Comparison of ENCODE assay signal across 8 cellular contexts in the genomic region with DNA sequence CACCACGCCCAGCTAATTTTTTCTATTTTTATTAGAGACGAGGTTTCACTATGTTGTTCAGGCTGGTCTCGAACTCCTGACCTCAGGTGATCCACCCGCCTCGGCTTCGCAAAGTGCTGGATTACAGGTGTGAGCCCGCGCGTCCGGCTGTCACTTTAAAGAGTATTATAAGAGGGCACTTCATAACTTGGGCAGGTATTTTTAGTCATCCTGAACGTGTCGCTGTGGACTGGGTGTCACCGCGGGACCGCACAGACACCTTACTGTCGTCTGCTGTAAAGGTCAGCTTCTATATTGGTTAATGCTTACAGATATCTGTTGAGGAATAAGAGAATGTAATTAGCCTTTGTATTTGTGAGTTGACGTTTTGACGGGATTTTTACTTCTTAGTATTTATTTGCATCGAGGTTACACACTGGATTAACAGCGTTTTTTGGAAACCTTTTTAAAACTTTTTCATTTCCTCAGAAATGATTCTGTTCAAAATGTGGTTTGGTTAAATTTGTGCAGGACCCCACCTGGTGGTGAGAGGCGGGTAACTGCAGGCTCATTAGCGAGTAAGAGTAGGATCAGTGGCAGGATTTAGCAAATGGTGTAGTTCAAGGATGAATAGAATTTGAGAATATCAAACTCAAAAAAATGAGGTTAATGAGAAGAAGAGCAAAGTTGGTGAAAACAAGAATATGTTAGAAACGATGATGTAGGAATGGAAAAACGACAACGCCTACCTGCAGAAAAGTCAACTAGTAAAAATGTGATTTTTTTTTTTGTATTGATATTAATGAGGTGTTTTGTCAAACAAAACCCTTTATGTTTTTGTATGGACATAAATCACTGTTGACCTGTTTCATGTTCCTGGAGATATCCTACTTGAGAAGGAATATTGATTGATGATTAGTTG. TPM values are rescaled to one million over a fixed set of nuclear protein-coding genes. Genes with fewer than 3 reads are reported as not detected.
A peak's percentile ranks its signal among the peaks of the same experiment; 100 is the strongest.
DNase-seq lines count a peak whose midpoint lies in the region; ATAC-seq, FAIRE-seq and TF ChIP-seq lines count a peak whose summit lies in the region.

No MANE protein-coding gene starts in this region.

- H2AFZ ChIP-seq in H9 (ENCODE audit: low read length) (no peak overlapping the region), H1 (ENCODE audit: low read length) (no peak overlapping the region)

- H3K4ac ChIP-seq in H9 (ENCODE audit: low read depth, low read length) (no peak overlapping the region), H1 (replicated peaks; ENCODE audit: insufficient read length, low read depth, low read length) (no peak overlapping the region)

- H3K4me2 ChIP-seq in H9 (ENCODE audit: insufficient read depth, insufficient read length, low read length) (peak overlapping the region; percentile 42), H1 (ENCODE audit: insufficient read depth in 1 of 2, low read depth in 2 of 2, low read length in 2 of 2) (peak overlapping the region; percentile 35 to 98)

- CTCF ChIA-PET in activated CD8-positive, alpha-beta T cell treated with anti-CD3 and anti-CD28 coated beads, Interleukin-2, amount 10 ng/mL, durations not matched to agents 7 days and 5 days (lab: Charles Lee), result interaction anchor here (0.8 to 2.5 kb wide), 14 partner anchors 9 to 113 kb away, joined by 3 to 26 read pairs (median 4); no protein-coding TSS in a partner anchor
- CTCF ChIA-PET in H1 (lab: Charles Lee; ENCODE audit: partially characterized antibody), result interaction anchor here (0.5 to 2.8 kb wide), 33 partner anchors 8 to 399 kb away, joined by 3 to 26 read pairs (median 5); no protein-coding TSS in a partner anchor

- H3K36me3 Mint-ChIP-seq in H9 (ENCODE audit: insufficient read depth in 1 of 3, low read depth in 3 of 3), result peaks cover 23 to 43% (median 25%) of the 10 kb centered on the region in 3 experiments
- H3K36me3 Mint-ChIP-seq in activated CD8-positive, alpha-beta T cell treated with anti-CD3 and anti-CD28 coated beads, Interleukin-2, amount 10 ng/mL, durations not matched to agents 7 days and 5 days (ENCODE audit: low read depth), result peaks cover 34% of the 10 kb centered on the region
- H3K36me3 Mint-ChIP-seq in memory B cell, result peaks cover 4% of the 10 kb centered on the region

- H3K27me3 Mint-ChIP-seq in H9 (ENCODE audit: low read depth) (no peaks in the 10 kb centered on the region; the same call in none of the 2 replicates), memory B cell (no peaks in the 10 kb centered on the region)
- H3K27me3 Mint-ChIP-seq in activated CD8-positive, alpha-beta T cell treated with anti-CD3 and anti-CD28 coated beads, Interleukin-2, amount 10 ng/mL, durations not matched to agents 7 days and 5 days (ENCODE audit: low read depth), result peaks cover 3% of the 10 kb centered on the region

- peak; percentile 59 to 68 for TF ChIP-seq RAD21 in H1 (IDR thresholded peaks at IDR 0.05 in 1 of 2, conservative IDR thresholded peaks at IDR 0.05 in 1 of 2; ENCODE audit: low read depth in 2 of 2, low read length in 2 of 2)

- no peak overlapping the region for H3T11ph ChIP-seq in H9 (ENCODE audit: low read length)

- H3K23me2 ChIP-seq in H9 (ENCODE audit: insufficient read length, low read depth, low read length, poor library complexity, severe bottlenecking) (peaks cover 11% of the 10 kb centered on the region), H1 (ENCODE audit: low read depth, low read length) (peaks cover 14% of the 10 kb centered on the region; the same call in 1 of the 2 replicates)

- H3K4me3 Mint-ChIP-seq in H9 (peak overlapping the region; percentile 77 to 86), memory B cell (peak overlapping the region; percentile 54)
- peak overlapping the region; percentile 51 for H3K4me3 Mint-ChIP-seq in activated CD8-positive, alpha-beta T cell treated with anti-CD3 and anti-CD28 coated beads, Interleukin-2, amount 10 ng/mL, durations not matched to agents 7 days and 5 days

- no peak overlapping the region for H3K23ac ChIP-seq in H9 (ENCODE audit: insufficient read length, low read depth, low read length)
- H3K23ac ChIP-seq in H1 (ENCODE audit: insufficient read length), result no peak overlapping the region

- H2BK15ac ChIP-seq in H9 (ENCODE audit: low read depth, low read length) (no peak overlapping the region), H1 (ENCODE audit: low read length) (no peak overlapping the region)

- H3K56ac ChIP-seq in H9 (ENCODE audit: insufficient read length, low read depth, low read length), result no peak overlapping the region
- H3K56ac ChIP-seq in H1 (replicated peaks; ENCODE audit: insufficient read length, low read depth, low read length), result no peak overlapping the region

- H3K27me3 ChIP-seq in H9 (ENCODE audit: insufficient read depth, low read length) (no peaks in the 10 kb centered on the region), H1 (replicated peaks in 1 of 4; ENCODE audit: control insufficient read depth in 3 of 4, extremely low read depth in 1 of 4, insufficient read depth in 3 of 4, low read length in 3 of 4) (no peaks in the 10 kb centered on the region)

- H3K36me3 ChIP-seq in H1 (ENCODE audit: control insufficient read depth in 2 of 4, insufficient read depth in 4 of 4, low read length in 3 of 4), result no peaks in the 10 kb centered on the region; a peak in 1 of 8 replicates

- DNase-seq in DMS 273 (lab: John Stamatoyannopoulos, UW; ENCODE audit: unreplicated experiment) (peak; percentile 86), H9 (no peak), NCI-H510A (lab: John Stamatoyannopoulos, UW) (peak; percentile 27), H1 (ENCODE audit: low read depth in 1 of 2, low spot score in 2 of 2) (peak in 1 of 2 experiments; percentile 78), memory B cell (ENCODE audit: low spot score in 2 of 2) (peak; percentile 64 to 69)
- peak; percentile 80 for DNase-seq in activated CD8-positive, alpha-beta T cell treated with anti-CD3 and anti-CD28 coated beads, Interleukin-2, amount 10 ng/mL, durations not matched to agents 7 days and 5 days
- DNase-seq in stimulated activated CD8-positive, alpha-beta memory T cell treated with anti-CD3 and anti-CD28 coated beads, Interleukin-4, amount 100 ng/mL, for 24 hours (ENCODE audit: low read depth), result peak; percentile 45

- H3K14ac ChIP-seq in H9 (ENCODE audit: insufficient read depth, low read length), result no peak overlapping the region
- no peak overlapping the region for H3K14ac ChIP-seq in H1 (ENCODE audit: insufficient read length)

- H3K9me3 Mint-ChIP-seq in H9 (no peaks in the 10 kb centered on the region), memory B cell (no peaks in the 10 kb centered on the region)
- H3K9me3 Mint-ChIP-seq in activated CD8-positive, alpha-beta T cell treated with anti-CD3 and anti-CD28 coated beads, Interleukin-2, amount 10 ng/mL, durations not matched to agents 7 days and 5 days (ENCODE audit: insufficient read depth), result no peaks in the 10 kb centered on the region

- H3K4me1 ChIP-seq in H9 (ENCODE audit: insufficient read depth, low read length) (no peaks in the 10 kb centered on the region; the same call in 1 of the 2 replicates), H1 (replicated peaks in 1 of 4; ENCODE audit: control insufficient read depth in 3 of 4, insufficient read depth in 4 of 4, low read length in 3 of 4) (peaks cover 4 to 15% (median 8%) of the 10 kb centered on the region in 4 experiments)

- H2BK5ac ChIP-seq in H9 (ENCODE audit: insufficient read length, low read length) (no peak overlapping the region), H1 (ENCODE audit: low read depth, low read length) (no peak overlapping the region)

- POLR2A ChIA-PET in activated CD8-positive, alpha-beta T cell treated with anti-CD3 and anti-CD28 coated beads, Interleukin-2, amount 10 ng/mL, durations not matched to agents 7 days and 5 days (lab: Charles Lee), result interaction anchor here (0.9 to 4.4 kb wide), 3 partner anchors 12 to 50 kb away, joined by 3 to 30 read pairs (median 3); no protein-coding TSS in a partner anchor
- POLR2A ChIA-PET in H1 (lab: Charles Lee; ENCODE audit: partially characterized antibody), result interaction anchor here (0.6 to 9.6 kb wide), 16 partner anchors 9 to 194 kb away, joined by 3 to 88 read pairs (median 6); no protein-coding TSS in a partner anchor

- no peak overlapping the region for H4K5ac ChIP-seq in H9 (ENCODE audit: insufficient read length, low read depth, low read length)
- no peak overlapping the region for H4K5ac ChIP-seq in H1 (ENCODE audit: insufficient read length, low read depth, low read length)

- H2BK120ac ChIP-seq in H9 (ENCODE audit: low read depth, low read length, poor library complexity, severe bottlenecking) (no peak overlapping the region), H1 (replicated peaks; ENCODE audit: low read depth, low read length) (no peak overlapping the region)

- TF ChIP-seq CTCF in H9 (conservative IDR thresholded peaks at IDR 0.05) (peak; percentile 92), H1 (IDR thresholded peaks at IDR 0.05; ENCODE audit: control extremely low read depth in 1 of 3, insufficient read depth in 1 of 3, low read depth in 1 of 3, low read length in 3 of 3) (peak; percentile 58 to 80 (median 69))

- H2AK5ac ChIP-seq in H9 (ENCODE audit: insufficient read length, low read length) (no peak overlapping the region), H1 (ENCODE audit: low read depth, low read length) (no peak overlapping the region)

- peak; percentile 50 for FAIRE-seq in H1 (lab: Jason Lieb, UNC)

- H3K18ac ChIP-seq in H9 (ENCODE audit: insufficient read length, low read depth, low read length) (no peak overlapping the region), H1 (ENCODE audit: extremely low read depth, low read length) (0 out of 2 replicates have a peak overlapping the region, but pooled peaks have one; percentile 24)

- H3K4me1 Mint-ChIP-seq in H9, result peaks cover 40 to 61% of the 10 kb centered on the region in 2 experiments
- H3K4me1 Mint-ChIP-seq in activated CD8-positive, alpha-beta T cell treated with anti-CD3 and anti-CD28 coated beads, Interleukin-2, amount 10 ng/mL, durations not matched to agents 7 days and 5 days (ENCODE audit: low read depth), result peaks cover 44% of the 10 kb centered on the region
- peaks cover 44% of the 10 kb centered on the region for H3K4me1 Mint-ChIP-seq in memory B cell

- no peak for ATAC-seq in activated CD8-positive, alpha-beta T cell treated with anti-CD3 and anti-CD28 coated beads, Interleukin-2, amount 10 ng/mL, durations not matched to agents 7 days and 5 days
- peak; percentile 14 for ATAC-seq in memory B cell (ENCODE audit: low read depth)
- ATAC-seq in HG03135 (IDR thresholded peaks at IDR 0.05; ENCODE audit: unreplicated experiment), result no peak

- H2BK20ac ChIP-seq in H9 (ENCODE audit: low read depth, low read length, poor library complexity, severe bottlenecking) (no peak overlapping the region), H1 (ENCODE audit: low read length) (no peak overlapping the region)

- H3K9me3 ChIP-seq in H9 (ENCODE audit: control insufficient read depth, low read depth, low read length) (no peaks in the 10 kb centered on the region), H1 (ENCODE audit: insufficient read depth in 2 of 2, low read depth in 1 of 2, low read length in 1 of 2) (no peaks in the 10 kb centered on the region)

- peak overlapping the region in 3 of 4 experiments; percentile 10 to 41 (median 29); a peak in 3 of 8 replicates for H3K4me3 ChIP-seq in H1 (ENCODE audit: extremely low read depth in 1 of 4, insufficient read depth in 2 of 4, low read depth in 3 of 4, low read length in 4 of 4)

- no peak overlapping the region for H4K91ac ChIP-seq in H9 (ENCODE audit: insufficient read length, low read depth, low read length)
- H4K91ac ChIP-seq in H1 (replicated peaks; ENCODE audit: insufficient read length, low read length), result no peak overlapping the region

- no peak for TF ChIP-seq POLR2A in H1 (IDR thresholded peaks at IDR 0.05; ENCODE audit: control extremely low read depth in 1 of 2, low read depth in 2 of 2, low read length in 2 of 2)

- no peaks in the 10 kb centered on the region for H3K79me1 ChIP-seq in H9 (ENCODE audit: insufficient read depth, low read depth, low read length, poor library complexity, severe bottlenecking)
- H3K79me1 ChIP-seq in H1 (ENCODE audit: low read depth, low read length), result 0 out of 2 replicates have a peak, but pooled peaks cover 2% of the 10 kb centered on the region

- TF ChIP-seq EP300 in H1 (IDR thresholded peaks at IDR 0.05; ENCODE audit: borderline replicate concordance in 1 of 2, low read depth in 2 of 2, low read length in 2 of 2), result no peak

- WGBS in H9 (ENCODE audit: extremely low coverage, insufficient read length, low lambda C conversion rate), result no CpG with 5 or more reads among the region's 25 CpGs
- 60% methylated on average over 25 of the region's 25 CpGs; no CpG with 5 or more reads in 1 of the 2 experiments for WGBS in H1 (ENCODE audit: extremely low coverage in 1 of 2, insufficient coverage in 1 of 2, insufficient read length in 1 of 2, insufficient replicate concordance in 2 of 2, low coverage in 1 of 2, low lambda C conversion rate in 2 of 2, missing lambda C conversion rate in 1 of 2), 2 experiments

- H4K8ac ChIP-seq in H9 (replicated peaks; ENCODE audit: insufficient read length, low read depth, low read length) (no peak overlapping the region), H1 (ENCODE audit: extremely low read depth, insufficient read depth, low read length) (peak overlapping the region; percentile 14; the same call in 1 of the 2 replicates)

- H3K9ac ChIP-seq in H9 (ENCODE audit: extremely low read depth, insufficient read length, low read length) (no peak overlapping the region), H1 (replicated peaks in 1 of 4; ENCODE audit: extremely low read depth in 1 of 4, low read depth in 3 of 4, low read length in 3 of 4) (no peak overlapping the region)

- H3K27ac Mint-ChIP-seq in H9 (peak overlapping the region in 2 of 3 experiments; percentile 84 to 94; a peak in 5 of 7 replicates), memory B cell (peak overlapping the region; percentile 4)
- peak overlapping the region; percentile 36 for H3K27ac Mint-ChIP-seq in activated CD8-positive, alpha-beta T cell treated with anti-CD3 and anti-CD28 coated beads, Interleukin-2, amount 10 ng/mL, durations not matched to agents 7 days and 5 days

- H3K79me2 ChIP-seq in H9 (ENCODE audit: insufficient read depth, low read length) (peaks cover 67% of the 10 kb centered on the region), H1 (ENCODE audit: control insufficient read depth in 1 of 2, insufficient read depth in 2 of 2, low read length in 2 of 2) (peaks cover 70 to 91% of the 10 kb centered on the region in 2 experiments)

- H4K20me1 ChIP-seq in H9 (ENCODE audit: control insufficient read depth, insufficient read depth, insufficient read length), result no peaks in the 10 kb centered on the region
- peaks cover 25 to 41% of the 10 kb centered on the region in 2 experiments for H4K20me1 ChIP-seq in H1 (replicated peaks in 1 of 2; ENCODE audit: control insufficient read depth in 1 of 2, insufficient read depth in 2 of 2, low read length in 2 of 2)

- H3K27ac ChIP-seq in H9 (ENCODE audit: insufficient read length, low read depth, low read length), result no peak overlapping the region
- no peak overlapping the region for H3K27ac ChIP-seq in H1 (ENCODE audit: low read depth, low read length)

- H2BK12ac ChIP-seq in H9 (ENCODE audit: insufficient read length, low read depth, low read length), result no peak overlapping the region
- no peak overlapping the region for H2BK12ac ChIP-seq in H1 (ENCODE audit: low read depth, low read length)

RNA-seq across cellular contexts. Expression of a gene that starts 3.2 kb away (rescaled TPM):
- 215 and 216 TPM in 2 replicates for total RNA-seq in H9 (2021)
- total RNA-seq in activated CD8-positive, alpha-beta T cell treated with anti-CD3 and anti-CD28 coated beads, Interleukin-2, amount 10 ng/mL, durations not matched to agents 7 days and 5 days, result 10 to 100 TPM; 69.3 to 74.9 TPM
- total RNA-seq in H1 (2021; fragmentation: NEBNext Ultra II Directional; extraction: Animal tissue kit (Norgen Biotek cat#: 25700)), result 270 and 295 TPM in 2 replicates
- 117 and 166 TPM in 2 replicates for polyA plus RNA-seq in H1 (2011; rRNA removed)
- 170 TPM for polyA plus RNA-seq in H1 (2011; cell fraction: cytosol; rRNA removed)
- 108 TPM for polyA plus RNA-seq in H1 (2011; cell fraction: nucleus; rRNA removed)
- 237 to 389 TPM (median 263 TPM) in 4 replicates for polyA plus RNA-seq in H1 (2012, experiment 1 of 2)
- 129 TPM for polyA plus RNA-seq in H1 (2012, experiment 2 of 2)
- 323 TPM for polyA plus RNA-seq in H1 (2013, experiment 1 of 2)
- polyA plus RNA-seq in H1 (2013, experiment 2 of 2), result 304 TPM
- polyA minus RNA-seq in H1 (2011; rRNA and poly(A)+ RNA removed), result 66.6 and 92.4 TPM in 2 replicates
- polyA minus RNA-seq in H1 (2011; cell fraction: cytosol; rRNA and poly(A)+ RNA removed), result 170 TPM
- 112 TPM for polyA minus RNA-seq in H1 (2011; cell fraction: nucleus; rRNA and poly(A)+ RNA removed)

Comparison
In these comparisons a context has a peak if more than half of its experiments do, and no peak if none do; other contexts are left out.
1. H3K27ac Mint-ChIP-seq: peak in every context shown above with its lines; median percentile 89 in H9; 36 in activated CD8-positive, alpha-beta T cell treated with anti-CD3 and anti-CD28 coated beads, Interleukin-2, amount 10 ng/mL, durations not matched to agents 7 days and 5 days; 4 in memory B cell.